10 cellular contexts compared by ENCODE assay signal in genomic region chr9:7150153-7150890, GRCh38.
DNase-seq lines count a peak whose midpoint lies in the region; ATAC-seq and TF ChIP-seq lines count a peak whose summit lies in the region.
"Had no signal": no experiment of that assay in that cellular context is flagged by ENCODE, and none has a peak within 500 bp of the region (broad histone marks: within the 10 kb centered on the region; RNA-seq: fewer than 3 reads in every experiment).

No MANE protein-coding gene starts in this region.

- H3K36me3 ChIP-seq in skeletal muscle tissue (ENCODE audit: control insufficient read depth in 3 of 3, insufficient read depth in 3 of 3, low read length in 3 of 3): no peaks in the 10 kb centered on the region
- H3K36me3 ChIP-seq in breast epithelium: no peaks in the 10 kb centered on the region
- H3K36me3 ChIP-seq: ovary had no signal

- peak; percentile 52 for ATAC-seq in HG03378 (IDR thresholded peaks at IDR 0.05; ENCODE audit: unreplicated experiment)
- ATAC-seq in activated B cell treated with CpG ODN at 0.5 μM for 24 hours (ENCODE audit: low read depth): no peak

- H3K4me3 ChIP-seq in skeletal muscle tissue (ENCODE audit: low read length in 3 of 3) (peak overlapping the region in 1 of 3 donors; percentile 8), breast epithelium (no peak overlapping the region)
- H3K4me3 ChIP-seq: ovary had no signal

- peaks cover 27% of the 10 kb centered on the region for H3K36me3 Mint-ChIP-seq in activated naive CD4-positive, alpha-beta T cell treated with anti-CD3 and anti-CD28 coated beads for 36 hours (ENCODE audit: low read depth)
- peaks cover 71% of the 10 kb centered on the region for H3K36me3 Mint-ChIP-seq in activated B cell treated with CpG ODN at 0.5 μM for 24 hours (ENCODE audit: low read depth)

- CTCF ChIA-PET in activated naive CD4-positive, alpha-beta T cell treated with anti-CD3 and anti-CD28 coated beads for 36 hours (lab: Charles Lee): interaction anchor here (0.6 kb wide), 1 partner anchor 458 kb away, joined by 3 read pairs; no protein-coding TSS in a partner anchor
- CTCF ChIA-PET in activated B cell treated with CpG ODN at 0.5 μM for 24 hours (lab: Charles Lee): no interaction called here

- no peaks in the 10 kb centered on the region for H3K9me3 Mint-ChIP-seq in activated naive CD4-positive, alpha-beta T cell treated with anti-CD3 and anti-CD28 coated beads for 36 hours
- H3K9me3 Mint-ChIP-seq in activated B cell treated with CpG ODN at 0.5 μM for 24 hours: no peaks in the 10 kb centered on the region

- H3K4me1 ChIP-seq in skeletal muscle tissue (ENCODE audit: control insufficient read depth in 3 of 3, insufficient read depth in 3 of 3, low read length in 3 of 3) (peaks cover 36 to 46% (median 39%) of the 10 kb centered on the region in 3 donors), breast epithelium (no peaks in the 10 kb centered on the region)

- POLR2A ChIA-PET in activated B cell treated with CpG ODN at 0.5 μM for 24 hours (lab: Charles Lee): no interaction called here

- H3K27ac Mint-ChIP-seq in activated naive CD4-positive, alpha-beta T cell treated with anti-CD3 and anti-CD28 coated beads for 36 hours: no peak overlapping the region
- H3K27ac Mint-ChIP-seq in activated B cell treated with CpG ODN at 0.5 μM for 24 hours: peak overlapping the region; percentile 18

- no peak overlapping the region for H3K4me3 Mint-ChIP-seq in activated naive CD4-positive, alpha-beta T cell treated with anti-CD3 and anti-CD28 coated beads for 36 hours
- H3K4me3 Mint-ChIP-seq in activated B cell treated with CpG ODN at 0.5 μM for 24 hours: no peak overlapping the region

- TF ChIP-seq CTCF in activated B cell treated with CpG ODN at 0.5 μM for 24 hours (IDR thresholded peaks at IDR 0.05): no peak
- TF ChIP-seq CTCF in breast epithelium (IDR thresholded peaks at IDR 0.05): no peak

- no peaks in the 10 kb centered on the region for H3K27me3 Mint-ChIP-seq in activated naive CD4-positive, alpha-beta T cell treated with anti-CD3 and anti-CD28 coated beads for 36 hours (ENCODE audit: low read depth)
- no peaks in the 10 kb centered on the region for H3K27me3 Mint-ChIP-seq in activated B cell treated with CpG ODN at 0.5 μM for 24 hours

- no peak for TF ChIP-seq POLR2A in breast epithelium (IDR thresholded peaks at IDR 0.05)

- DNase-seq in activated naive CD4-positive, alpha-beta T cell treated with anti-CD3 and anti-CD28 coated beads for 36 hours: peak; percentile 8
- no peak for DNase-seq in activated naive CD4-positive, alpha-beta T cell treated with Interleukin-2 at 50 U/mL for 16 hours
- no peak for DNase-seq in activated B cell treated with CpG ODN at 0.5 μM for 24 hours
- no peak for DNase-seq in breast epithelium (ENCODE audit: low spot score in 2 of 2)
- DNase-seq in kidney glomerular epithelial cell (lab: John Stamatoyannopoulos, UW): no peak
- no peak for DNase-seq in NCI-H187 (lab: John Stamatoyannopoulos, UW)
- DNase-seq: NCI-H226, ovary had no signal

- H3K9me3 ChIP-seq in skeletal muscle tissue (ENCODE audit: control insufficient read depth in 3 of 3, low read length in 3 of 3): no peaks in the 10 kb centered on the region
- no peaks in the 10 kb centered on the region for H3K9me3 ChIP-seq in breast epithelium
- H3K9me3 ChIP-seq: ovary had no signal

- H3K4me1 Mint-ChIP-seq in activated naive CD4-positive, alpha-beta T cell treated with anti-CD3 and anti-CD28 coated beads for 36 hours (ENCODE audit: low read depth): peaks cover 39% of the 10 kb centered on the region
- H3K4me1 Mint-ChIP-seq in activated B cell treated with CpG ODN at 0.5 μM for 24 hours: peaks cover 24% of the 10 kb centered on the region

- H3K27me3 ChIP-seq in skeletal muscle tissue (ENCODE audit: control insufficient read depth in 3 of 3, insufficient read depth in 3 of 3, low read length in 3 of 3): no peaks in the 10 kb centered on the region
- H3K27me3 ChIP-seq in breast epithelium: no peaks in the 10 kb centered on the region
- H3K27me3 ChIP-seq: ovary had no signal

- H3K9ac ChIP-seq in skeletal muscle tissue (ENCODE audit: low read depth in 1 of 3, low read length in 3 of 3): peak overlapping the region in 1 of 3 donors; percentile 34

- intact Hi-C loops in activated naive CD4-positive, alpha-beta T cell treated with anti-CD3 and anti-CD28 coated beads for 36 hours (cut with micrococcal nuclease): no loop called here
- intact Hi-C loops in activated B cell treated with CpG ODN at 0.5 μM for 24 hours (cut with micrococcal nuclease) (no loop called here), breast epithelium (cut with DNase I; ENCODE audit: low total_unique reads) (no loop called here)

- peak overlapping the region; percentile 5 for H3K27ac ChIP-seq in skeletal muscle tissue (ENCODE audit: low read depth, low read length)
- no peak overlapping the region for H3K27ac ChIP-seq in breast epithelium
- H3K27ac ChIP-seq: ovary had no signal
